In genomic region chr19:38337360-38337653, GRCh38 we compare ENCODE assay signal across 8 cellular contexts. TPM values are rescaled to one million over a fixed set of nuclear protein-coding genes. Genes with fewer than 3 reads are reported as not detected.
DNase-seq lines count a peak whose midpoint lies in the region; ATAC-seq and TF ChIP-seq lines count a peak whose summit lies in the region.

No MANE protein-coding gene starts in this region.

- TF ChIP-seq CTCF in BE2C (IDR thresholded peaks at IDR 0.05; ENCODE audit: low read depth, low read length) (no peak), chondrocyte (IDR thresholded peaks at IDR 0.05) (no peak), nephron (IDR thresholded peaks at IDR 0.05; ENCODE audit: unreplicated experiment in 3 of 3) (no peak)

- peaks cover 3% of the 10 kb centered on the region for H3K36me3 Mint-ChIP-seq in chondrocyte (ENCODE audit: low read depth)
- H3K36me3 Mint-ChIP-seq in nephron (ENCODE audit: low read depth): peaks cover 6% of the 10 kb centered on the region

- H3K4me3 Mint-ChIP-seq in chondrocyte (ENCODE audit: unreplicated experiment) (peak overlapping the region; percentile 96), nephron (peak overlapping the region; percentile 92 to 97 (median 93))

- no peaks in the 10 kb centered on the region for H3K9me3 ChIP-seq in BE2C

- ATAC-seq in GM21360 (IDR thresholded peaks at IDR 0.05; ENCODE audit: unreplicated experiment): no peak
- ATAC-seq in GM21526 (IDR thresholded peaks at IDR 0.05; ENCODE audit: low FRiP score, unreplicated experiment): no peak
- ATAC-seq in GM21576 (IDR thresholded peaks at IDR 0.05; ENCODE audit: unreplicated experiment): no peak

- peak overlapping the region; percentile 63 for H3K4me3 ChIP-seq in BE2C (ENCODE audit: low read depth, low read length)
- peak overlapping the region; percentile 80 for H3K4me3 ChIP-seq in Jurkat, Clone E6-1 (ENCODE audit: low read length)

- peaks cover 10% of the 10 kb centered on the region for H3K4me1 Mint-ChIP-seq in chondrocyte (ENCODE audit: low read depth)
- peaks cover 11% of the 10 kb centered on the region for H3K4me1 Mint-ChIP-seq in nephron

- H3K27ac Mint-ChIP-seq in chondrocyte (ENCODE audit: unreplicated experiment) (peak overlapping the region; percentile 52), nephron (peak overlapping the region; percentile 49 to 97 (median 93))

- H3K27me3 Mint-ChIP-seq in chondrocyte (ENCODE audit: low read depth): no peaks in the 10 kb centered on the region
- H3K27me3 Mint-ChIP-seq in nephron (ENCODE audit: low read depth): peaks cover 3% of the 10 kb centered on the region

- no peak for DNase-seq in BE2C
- no peak for DNase-seq in Jurkat, Clone E6-1 (ENCODE audit: low read depth, low spot score)
- no peak for DNase-seq in chondrocyte (ENCODE audit: low spot score)
- DNase-seq in NCI-H2029 (lab: John Stamatoyannopoulos, UW): no peak

- no peaks in the 10 kb centered on the region for H3K36me3 ChIP-seq in BE2C

- H3K27me3 ChIP-seq in BE2C: no peaks in the 10 kb centered on the region

- H3K4me1 ChIP-seq in BE2C: no peaks in the 10 kb centered on the region

- H3K9me3 Mint-ChIP-seq in chondrocyte (ENCODE audit: low read depth): no peaks in the 10 kb centered on the region
- H3K9me3 Mint-ChIP-seq in nephron: no peaks in the 10 kb centered on the region

RNA-seq across cellular contexts. Expression of gene CATSPERG, which starts 1.7 kb away (rescaled TPM):
- polyA plus RNA-seq in BE2C (2012; ENCODE audit: insufficient read depth, insufficient read length, low read depth): 1.2 TPM
- 1.0 TPM for polyA plus RNA-seq in Jurkat, Clone E6-1 (2012; ENCODE audit: insufficient read depth, insufficient read length)
- 3.9 to 7.6 TPM (median 5.3 TPM) in 3 replicates for total RNA-seq in chondrocyte

RNA-seq across cellular contexts. Expression of gene KCNK6, which starts 17.7 kb away (rescaled TPM):
- polyA plus RNA-seq in BE2C (2012; ENCODE audit: insufficient read depth, insufficient read length, low read depth): 0.12 TPM
- polyA plus RNA-seq in Jurkat, Clone E6-1 (2012; ENCODE audit: insufficient read depth, insufficient read length): 5.5 TPM
- 22.0 to 30.9 TPM (median 29.2 TPM) in 3 replicates for total RNA-seq in chondrocyte

RNA-seq across cellular contexts. Expression of gene YIF1B, which starts 21.6 kb away (rescaled TPM):
- polyA plus RNA-seq in BE2C (2012; ENCODE audit: insufficient read depth, insufficient read length, low read depth): 104 TPM
- polyA plus RNA-seq in Jurkat, Clone E6-1 (2012; ENCODE audit: insufficient read depth, insufficient read length): 95.1 TPM
- 93.3 to 101 TPM (median 97.8 TPM) in 3 replicates for total RNA-seq in chondrocyte

RNA-seq across cellular contexts. Expression of gene C19orf33, which starts 33.3 kb away (rescaled TPM):
- polyA plus RNA-seq in BE2C (2012; ENCODE audit: insufficient read depth, insufficient read length, low read depth): 0.91 TPM
- not detected for polyA plus RNA-seq in Jurkat, Clone E6-1 (2012; ENCODE audit: insufficient read depth, insufficient read length)
- total RNA-seq in chondrocyte: 2.0 to 5.2 TPM (median 2.0 TPM) in 3 replicates

RNA-seq across cellular contexts. Expression of gene PSMD8, which starts 37.1 kb away (rescaled TPM):
- 683 TPM for polyA plus RNA-seq in BE2C (2012; ENCODE audit: insufficient read depth, insufficient read length, low read depth)
- polyA plus RNA-seq in Jurkat, Clone E6-1 (2012; ENCODE audit: insufficient read depth, insufficient read length): 367 TPM
- total RNA-seq in chondrocyte: 181 to 197 TPM (median 197 TPM) in 3 replicates
